8 cellular contexts compared by ENCODE assay signal in genomic region chr11:68313574-68314202, GRCh38. TPM values are rescaled to one million over a fixed set of nuclear protein-coding genes. Genes with fewer than 3 reads are reported as not detected.
DNase-seq lines count a peak whose midpoint lies in the region; ATAC-seq, FAIRE-seq and TF ChIP-seq lines count a peak whose summit lies in the region.

No MANE protein-coding gene starts in this region.

- H3K4me1 ChIP-seq in astrocyte (ENCODE audit: insufficient read depth, low read length) (peaks cover 32% of the 10 kb centered on the region), kidney (ENCODE audit: control insufficient read depth in 1 of 2, insufficient read depth in 1 of 2, low read depth in 1 of 2, low read length in 2 of 2) (peaks cover 15 to 33% of the 10 kb centered on the region in 2 donors), thymus (ENCODE audit: control insufficient read depth, insufficient read depth, low read length) (peaks cover 20% of the 10 kb centered on the region)

- H3K9ac ChIP-seq in astrocyte (ENCODE audit: low read length) = peak overlapping the region; percentile 83
- H3K9ac ChIP-seq in kidney (ENCODE audit: low read length in 2 of 2) = peak overlapping the region; percentile 59 to 77

- H3K9me3 Mint-ChIP-seq in CD14-positive monocyte (peaks cover 0 to 16% (median 5%) of the 10 kb centered on the region in 7 donors), IgD-negative memory B cell (no peaks in the 10 kb centered on the region), astrocyte (ENCODE audit: unreplicated experiment) (no peaks in the 10 kb centered on the region)

- H3K27ac Mint-ChIP-seq in CD14-positive monocyte (no peak overlapping the region), IgD-negative memory B cell (peak overlapping the region in 2 of 3 donors; percentile 10 to 56), astrocyte (ENCODE audit: unreplicated experiment) (peak overlapping the region; percentile 85)

- intact Hi-C loops in CD14-positive monocyte (cut with micrococcal nuclease) (no loop called here), kidney (cut with DNase I) (loop anchor here (10.0 kb wide), 1 partner anchor 71 kb away; no protein-coding TSS in a partner anchor)

- ATAC-seq in HG03159 (IDR thresholded peaks at IDR 0.05; ENCODE audit: unreplicated experiment) = no peak

- H3K36me3 ChIP-seq in astrocyte (ENCODE audit: insufficient read depth, low read length) = no peaks in the 10 kb centered on the region
- H3K36me3 ChIP-seq in kidney (ENCODE audit: control insufficient read depth in 1 of 2, insufficient read depth in 2 of 2, low read length in 2 of 2) = no peaks in the 10 kb centered on the region
- H3K36me3 ChIP-seq in thymus (ENCODE audit: control insufficient read depth, insufficient read depth) = no peaks in the 10 kb centered on the region

- H2AFZ ChIP-seq in astrocyte (ENCODE audit: low read depth, low read length) = peak overlapping the region; percentile 72

- TF ChIP-seq CTCF in CD14-positive monocyte (IDR thresholded peaks at IDR 0.05) (no peak), astrocyte (IDR thresholded peaks at IDR 0.05; ENCODE audit: insufficient read depth, low read depth, low read length) (no peak), kidney (IDR thresholded peaks at IDR 0.05; ENCODE audit: borderline replicate concordance, extremely low read depth, insufficient read depth) (no peak)

- FAIRE-seq in astrocyte (lab: Jason Lieb, UNC) (no peak), kidney (lab: Jason Lieb, UNC) (no peak)

- H3K27me3 Mint-ChIP-seq in CD14-positive monocyte (ENCODE audit: low read depth in 3 of 3) (peaks cover 49 to 66% (median 57%) of the 10 kb centered on the region in 3 donors), IgD-negative memory B cell (peaks cover 12% of the 10 kb centered on the region), astrocyte (ENCODE audit: low read depth, unreplicated experiment) (no peaks in the 10 kb centered on the region)

- H3K9me3 ChIP-seq in astrocyte (ENCODE audit: insufficient read depth, low read depth, low read length) (no peaks in the 10 kb centered on the region), kidney (ENCODE audit: control insufficient read depth in 1 of 2, low read length in 2 of 2) (no peaks in the 10 kb centered on the region), thymus (ENCODE audit: control insufficient read depth) (no peaks in the 10 kb centered on the region)

- H3K36me3 Mint-ChIP-seq in CD14-positive monocyte = peaks cover 5 to 18% of the 10 kb centered on the region in 2 donors
- H3K36me3 Mint-ChIP-seq in IgD-negative memory B cell = no peaks in the 10 kb centered on the region
- H3K36me3 Mint-ChIP-seq in astrocyte (ENCODE audit: low read depth, unreplicated experiment) = no peaks in the 10 kb centered on the region

- peaks cover 53% of the 10 kb centered on the region for H3K79me2 ChIP-seq in astrocyte (ENCODE audit: insufficient read depth, low read length)

- H3K4me3 ChIP-seq in astrocyte (ENCODE audit: insufficient read depth, low read depth, low read length) (peak overlapping the region; percentile 73), kidney (ENCODE audit: low read length in 2 of 2) (peak overlapping the region; percentile 61 to 67), thymus (ENCODE audit: low read length) (peak overlapping the region; percentile 83)

- DNase-seq in CD14-positive monocyte (ENCODE audit: low spot score) (no peak), astrocyte (ENCODE audit: low read depth) (no peak), kidney (no peak), GF-D8 (lab: John Stamatoyannopoulos, UW) (no peak), mucosa of gallbladder (ENCODE audit: low spot score) (no peak)

- H3K27me3 ChIP-seq in astrocyte (ENCODE audit: insufficient read depth, low read length) = no peaks in the 10 kb centered on the region
- no peaks in the 10 kb centered on the region for H3K27me3 ChIP-seq in thymus (ENCODE audit: control insufficient read depth, insufficient read depth)

- peaks cover 34% of the 10 kb centered on the region for H4K20me1 ChIP-seq in astrocyte (ENCODE audit: insufficient read depth, low read length)

- H3K27ac ChIP-seq in astrocyte (ENCODE audit: low read depth, low read length) (peak overlapping the region; percentile 56), kidney (ENCODE audit: low read depth in 2 of 2, low read length in 2 of 2) (peak overlapping the region; percentile 67 to 88), thymus (ENCODE audit: low read depth) (peak overlapping the region; percentile 25)

- peak overlapping the region; percentile 96 for H3K4me2 ChIP-seq in astrocyte (ENCODE audit: low read length)

- peaks cover 31% of the 10 kb centered on the region for H3K4me1 Mint-ChIP-seq in CD14-positive monocyte
- peaks cover 7 to 14% (median 11%) of the 10 kb centered on the region in 3 donors for H3K4me1 Mint-ChIP-seq in IgD-negative memory B cell
- peaks cover 19% of the 10 kb centered on the region for H3K4me1 Mint-ChIP-seq in astrocyte (ENCODE audit: low read depth, unreplicated experiment)

- WGBS in thymus = 9% methylated on average over 19 of the region's 19 CpGs

- peak overlapping the region; percentile 81 to 92 for H3K4me3 Mint-ChIP-seq in CD14-positive monocyte
- H3K4me3 Mint-ChIP-seq in IgD-negative memory B cell = peak overlapping the region; percentile 82 to 93 (median 90)
- H3K4me3 Mint-ChIP-seq in astrocyte (ENCODE audit: unreplicated experiment) = peak overlapping the region; percentile 95

RNA-seq across cellular contexts. Expression of gene LRP5, which starts 1.3 kb away (rescaled TPM):
- polyA plus RNA-seq in CD14-positive monocyte = under 1 TPM in 1 of 2 donors, not detected in 1; 0.23 TPM
- polyA plus RNA-seq in IgD-negative memory B cell = 1.0 TPM
- 19.6 and 20.2 TPM in 2 replicates for total RNA-seq in astrocyte
- 71.3 TPM for total RNA-seq in kidney
- 55.4 TPM for polyA plus RNA-seq in kidney (ENCODE audit: insufficient read depth, low read depth, low replicate concordance)
- polyA plus RNA-seq in thymus = 22.1 TPM
- 154 TPM for total RNA-seq in mucosa of gallbladder

RNA-seq across cellular contexts. Expression of gene C11orf24, which starts 41.9 kb away (rescaled TPM):
- 10 to 100 TPM in 1 of 2 donors, 1 to 10 TPM in 1; 9.5 to 12.6 TPM for polyA plus RNA-seq in CD14-positive monocyte
- polyA plus RNA-seq in IgD-negative memory B cell = 40.5 TPM
- total RNA-seq in astrocyte = 79.8 and 83.5 TPM in 2 replicates
- 31.7 TPM for total RNA-seq in kidney
- polyA plus RNA-seq in kidney (ENCODE audit: insufficient read depth, low read depth, low replicate concordance) = 18.6 TPM
- polyA plus RNA-seq in thymus = 17.7 TPM
- 38.8 TPM for total RNA-seq in mucosa of gallbladder

Comparison
In these comparisons a context has a peak if more than half of its experiments do, and no peak if none do; other contexts are left out.
1. H3K27ac Mint-ChIP-seq: peak in IgD-negative memory B cell (2 of 3) and astrocyte (single experiment); none in CD14-positive monocyte (0 of 7).
2. H3K27ac ChIP-seq: peak in every context shown above with its lines; median percentile 78 in kidney; 56 in astrocyte; 25 in thymus.
3. RNA of gene LRP5, which starts 1.3 kb away (polyA plus RNA-seq): 55.4 TPM in kidney (single experiment) and 22.1 TPM in thymus (single experiment); 1.0 TPM in IgD-negative memory B cell (single experiment) and 0.23 TPM in CD14-positive monocyte; every median in the first group is over 10 times any median in the second.
4. Peak in every context shown above with its lines, with median percentiles within 50 percentile points of each other: H3K4me3 Mint-ChIP-seq and H3K4me3 ChIP-seq.